ENCODE assay signal across 29 cellular contexts in the genomic region with DNA sequence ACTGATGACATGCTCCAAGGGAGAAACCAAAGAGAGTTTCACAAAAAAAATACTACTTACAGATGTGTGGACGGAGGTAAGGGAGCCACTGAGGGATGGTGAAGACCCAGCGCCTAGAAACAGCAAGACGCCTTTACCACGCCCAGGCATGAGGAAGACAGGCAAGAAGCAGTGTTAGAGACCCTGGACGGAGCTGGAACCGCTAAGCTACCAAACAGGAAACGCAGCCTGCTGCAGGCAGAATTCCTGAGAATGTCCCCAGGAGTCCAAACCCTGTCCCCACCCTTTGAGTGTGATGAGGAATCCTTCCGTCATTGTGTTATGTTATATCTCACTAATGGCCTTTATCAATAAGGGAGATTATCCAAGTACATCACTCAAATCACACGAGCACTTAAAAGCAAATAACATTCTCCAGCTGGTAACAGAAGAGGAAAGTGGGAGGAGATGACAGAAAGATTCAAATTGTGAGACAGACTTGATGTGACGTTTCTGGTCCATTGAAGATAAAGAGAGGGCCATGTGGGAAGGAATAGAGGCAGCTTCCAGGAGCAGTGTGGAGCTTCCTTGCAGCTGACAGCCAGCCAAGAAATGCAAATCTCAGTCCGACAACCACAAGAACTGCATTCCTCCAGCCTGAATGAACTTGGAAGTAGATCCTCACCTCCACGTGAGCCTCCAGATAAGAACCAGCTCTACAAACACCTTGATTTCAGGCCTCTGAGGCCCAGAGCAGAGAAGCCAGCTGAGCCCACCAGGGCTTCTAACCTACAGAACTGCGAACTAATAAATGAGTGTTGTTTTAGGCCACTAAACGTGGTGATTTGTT. TPM values are rescaled to one million over a fixed set of nuclear protein-coding genes. Genes with fewer than 3 reads are reported as not detected.
"Had no signal": no experiment of that assay in that cellular context is flagged by ENCODE, and none has a peak within 500 bp of the region (broad histone marks: within the 10 kb centered on the region; RNA-seq: fewer than 3 reads in every experiment).

No MANE protein-coding gene starts in this region.

- H3K4me3 ChIP-seq: body of pancreas, coronary artery, esophagus muscularis mucosa, skin epidermis, uterus had no signal

- H3K36me3 ChIP-seq: esophagus muscularis mucosa, neutrophil, uterus had no signal

- H3K27me3 ChIP-seq: body of pancreas, uterus had no signal

- FAIRE-seq: frontal cortex, keratinocyte had no signal

- ATAC-seq: activated CD4-positive, alpha-beta T cell treated with anti-CD3 and anti-CD28 coated beads for 36 hours; activated CD8-positive, alpha-beta memory T cell treated with anti-CD3 and anti-CD28 coated beads, Interleukin-2, amount 10 ng/mL, durations not matched to agents 7 days and 5 days; activated CD8-positive, alpha-beta T cell treated with anti-CD3 and anti-CD28 coated beads, Interleukin-2, amount 10 ng/mL, durations not matched to agents 7 days and 5 days; body of pancreas; left cardiac atrium; sciatic nerve; stimulated activated memory B cell treated with anti-CD40 and anti-IgM and Interleukin-4, amounts not matched to agents 10 μg/mL and 1 μg/mL and 100 μg/mL, for 72 hours; stimulated activated naive CD8-positive, alpha-beta T cell treated with anti-CD3 and anti-CD28 coated beads, Interleukin-15, amount 100 ng/mL, for 72 hours; T-helper 17 cell had no signal

- DNase-seq: activated CD4-positive, alpha-beta T cell treated with anti-CD3 and anti-CD28 coated beads for 36 hours; activated CD4-positive, CD25-positive, alpha-beta regulatory T cell; activated CD8-positive, alpha-beta memory T cell treated with anti-CD3 and anti-CD28 coated beads, Interleukin-2, amount 10 ng/mL, durations not matched to agents 7 days and 5 days; activated CD8-positive, alpha-beta T cell treated with anti-CD3 and anti-CD28 coated beads, Interleukin-2, amount 10 ng/mL, durations not matched to agents 7 days and 5 days; activated effector memory CD4-positive, alpha-beta T cell treated with Interleukin-2 at 50 U/mL for 16 hours; activated naive CD4-positive, alpha-beta T cell treated with Interleukin-2 at 50 U/mL for 16 hours; activated T-cell treated with anti-CD3 and anti-CD28 coated beads, Interleukin-2, amount 50 U/mL, for 48 hours; aorta; body of pancreas; left cardiac atrium; mammary epithelial cell; naive B cell; nephron progenitor cell; retina; stimulated activated CD4-positive, alpha-beta T cell treated with anti-CD3 and anti-CD28 coated beads, Interleukin-1b, Interleukin-23, amount 100 ng/mL, for 48 hours; stimulated activated CD4-positive, alpha-beta T cell treated with anti-CD3 and anti-CD28 coated beads, Interleukin-4, amount 100 ng/mL, for 4 hours; stimulated activated CD8-positive, alpha-beta memory T cell treated with anti-CD3 and anti-CD28 coated beads, Interleukin-4, amount 100 ng/mL, for 48 hours; stimulated activated naive CD8-positive, alpha-beta T cell treated with anti-CD3 and anti-CD28 coated beads, Interleukin-15, amount 100 ng/mL, for 72 hours; substantia nigra; T-helper 17 cell; uterus had no signal

RNA-seq across cellular contexts. Expression of a gene that starts 19.1 kb away (rescaled TPM):
- total RNA-seq: activated CD4-positive, alpha-beta T cell treated with anti-CD3 and anti-CD28 coated beads for 36 hours; activated CD8-positive, alpha-beta memory T cell treated with anti-CD3 and anti-CD28 coated beads, Interleukin-2, amount 10 ng/mL, durations not matched to agents 7 days and 5 days; activated CD8-positive, alpha-beta T cell treated with anti-CD3 and anti-CD28 coated beads, Interleukin-2, amount 10 ng/mL, durations not matched to agents 7 days and 5 days; T-helper 17 cell had no signal
